Comparison of ENCODE assay signal across 24 cellular contexts in genomic region chr10:132889091-132889490, GRCh38. TPM values are rescaled to one million over a fixed set of nuclear protein-coding genes. Genes with fewer than 3 reads are reported as not detected.
DNase-seq lines count a peak whose midpoint lies in the region; ATAC-seq and TF ChIP-seq lines count a peak whose summit lies in the region.
"Had no signal": no experiment of that assay in that cellular context is flagged by ENCODE, and none has a peak within 500 bp of the region (broad histone marks: within the 10 kb centered on the region; RNA-seq: fewer than 3 reads in every experiment).

No MANE protein-coding gene starts in this region.

- H3K4me3 Mint-ChIP-seq in stimulated activated memory B cell treated with anti-CD40 and anti-IgM and Interleukin-4, amounts not matched to agents 10 μg/mL and 1 μg/mL and 100 μg/mL, for 72 hours, result no peak overlapping the region
- H3K4me3 Mint-ChIP-seq: activated CD8-positive, alpha-beta T cell treated with anti-CD3 and anti-CD28 coated beads for 36 hours; B cell; CD8-positive, alpha-beta memory T cell had no signal

- no peak overlapping the region for H2BK5ac ChIP-seq in IMR-90 (ENCODE audit: low read depth, low read length, poor library complexity, severe bottlenecking)

- H3K36me3 ChIP-seq in IMR-90 (ENCODE audit: control insufficient read depth, insufficient read depth, low read length), result no peaks in the 10 kb centered on the region
- H3K36me3 ChIP-seq: uterus had no signal

- no peaks in the 10 kb centered on the region for H3K9me1 ChIP-seq in IMR-90 (ENCODE audit: insufficient read depth, low read length)

- no peaks in the 10 kb centered on the region for H3K79me1 ChIP-seq in IMR-90 (ENCODE audit: low read depth in 1 of 2, low read length in 2 of 2)

- no peak for TF ChIP-seq RAD21 in IMR-90 (IDR thresholded peaks at IDR 0.05; ENCODE audit: low read length)

- no peak overlapping the region for H4K8ac ChIP-seq in IMR-90 (ENCODE audit: low read depth in 2 of 2, low read length in 2 of 2)

- H3K27me3 Mint-ChIP-seq in stimulated activated memory B cell treated with anti-CD40 and anti-IgM and Interleukin-4, amounts not matched to agents 10 μg/mL and 1 μg/mL and 100 μg/mL, for 72 hours, result peaks cover 42% of the 10 kb centered on the region

- no peak overlapping the region for H3K4ac ChIP-seq in IMR-90 (ENCODE audit: low read depth, low read length)

- H3K9me3 ChIP-seq in IMR-90 (ENCODE audit: control insufficient read depth, insufficient read depth, low read length), result no peaks in the 10 kb centered on the region
- H3K9me3 ChIP-seq: uterus had no signal

- DNase-seq in A172 (ENCODE audit: low spot score) (peak; percentile 45), IMR-90 (peak; percentile 10), islet precursor cell (peak; percentile 51), sciatic nerve (ENCODE audit: low spot score) (peak; percentile 34), NAMALWA (ENCODE audit: low spot score) (no peak)
- DNase-seq: activated CD8-positive, alpha-beta T cell treated with anti-CD3 and anti-CD28 coated beads for 36 hours; CD8-positive, alpha-beta memory T cell; DMS 273 treated with DMSO at 0.1 percent for 48 hours; EL; H7; hypothalamus; NCI-H1436; NCI-H2081 treated with DMSO at 0.1 percent for 48 hours; NCI-H345; SIG-M5; stimulated activated naive CD4-positive, alpha-beta T cell had no signal

- no peak for TF ChIP-seq CTCF in IMR-90 (conservative IDR thresholded peaks at IDR 0.05; ENCODE audit: low read depth, low read length)

- WGBS in IMR-90 (ENCODE audit: extremely low coverage in 2 of 2, insufficient read length in 1 of 2), 2 experiments, result 69% methylated on average over 4 of the region's 11 CpGs; no CpG with 5 or more reads in 1 of the 2 experiments

- H3K9me3 Mint-ChIP-seq in stimulated activated memory B cell treated with anti-CD40 and anti-IgM and Interleukin-4, amounts not matched to agents 10 μg/mL and 1 μg/mL and 100 μg/mL, for 72 hours, result peaks cover 10% of the 10 kb centered on the region
- H3K9me3 Mint-ChIP-seq: activated CD8-positive, alpha-beta T cell treated with anti-CD3 and anti-CD28 coated beads for 36 hours; activated naive CD4-positive, alpha-beta T cell treated with anti-CD3 and anti-CD28 coated beads, Interleukin-2, amount 50 U/mL, for 72 hours; CD8-positive, alpha-beta memory T cell had no signal

- BruUV-seq in IMR-90 (replicated peaks; lab: Mats Ljungman, UMichigan), result no TSS peak

- no peaks in the 10 kb centered on the region for H3K4me1 ChIP-seq in IMR-90 (ENCODE audit: control insufficient read depth, insufficient read depth, low read length)
- H3K4me1 ChIP-seq: uterus had no signal

- H4K20me1 ChIP-seq in IMR-90 (ENCODE audit: insufficient read depth, low read length), result no peaks in the 10 kb centered on the region

- CTCF ChIA-PET in IMR-90 (lab: Yijun Ruan, JAX), result no interaction called here

- H4K91ac ChIP-seq in IMR-90 (ENCODE audit: insufficient read depth, low read depth, low read length), result no peak overlapping the region

- intact Hi-C loops in IMR-90 (cut with micrococcal nuclease), result no loop called here
- intact Hi-C loops in sciatic nerve (cut with DNase I), result no loop called here

- POLR2A ChIA-PET in IMR-90 (lab: Charles Lee; ENCODE audit: unreplicated experiment), result no interaction called here

- no peak overlapping the region for H2BK20ac ChIP-seq in IMR-90 (ENCODE audit: low read depth, low read length)

- H3K36me3 Mint-ChIP-seq in stimulated activated memory B cell treated with anti-CD40 and anti-IgM and Interleukin-4, amounts not matched to agents 10 μg/mL and 1 μg/mL and 100 μg/mL, for 72 hours, result no peaks in the 10 kb centered on the region
- H3K36me3 Mint-ChIP-seq: activated naive CD4-positive, alpha-beta T cell treated with anti-CD3 and anti-CD28 coated beads, Interleukin-2, amount 50 U/mL, for 72 hours; CD8-positive, alpha-beta memory T cell had no signal

- no peak overlapping the region for H3K27ac Mint-ChIP-seq in stimulated activated memory B cell treated with anti-CD40 and anti-IgM and Interleukin-4, amounts not matched to agents 10 μg/mL and 1 μg/mL and 100 μg/mL, for 72 hours
- H3K27ac Mint-ChIP-seq: activated CD8-positive, alpha-beta T cell treated with anti-CD3 and anti-CD28 coated beads for 36 hours; activated naive CD4-positive, alpha-beta T cell treated with anti-CD3 and anti-CD28 coated beads, Interleukin-2, amount 50 U/mL, for 72 hours; B cell; CD8-positive, alpha-beta memory T cell; progenitor cell of endocrine pancreas had no signal

- H3K4me3 ChIP-seq in IMR-90 (ENCODE audit: insufficient read depth, low read depth, low read length), result no peak overlapping the region
- H3K4me3 ChIP-seq: uterus had no signal

- H3K27me3 ChIP-seq in IMR-90 (ENCODE audit: control insufficient read depth, insufficient read depth, low read length), result peaks cover 30% of the 10 kb centered on the region
- H3K27me3 ChIP-seq: uterus had no signal

- TF ChIP-seq POLR2A in IMR-90 (IDR thresholded peaks at IDR 0.05; ENCODE audit: low read depth, low read length), result no peak

- H3K4me2 ChIP-seq in IMR-90 (ENCODE audit: low read depth, low read length), result no peak overlapping the region

- no peak overlapping the region for H3K56ac ChIP-seq in IMR-90 (ENCODE audit: extremely low read depth, insufficient read depth, low read length)

- dilution Hi-C loops in IMR-90 (cut with HindIII; ENCODE audit: low sequenced_read_pairs, unreplicated experiment), result no loop called here

- no peak for ATAC-seq in IMR-90 (ENCODE audit: low read depth)
- no peak for ATAC-seq in sciatic nerve
- no peak for ATAC-seq in GM18520 (IDR thresholded peaks at IDR 0.05; ENCODE audit: unreplicated experiment)
- ATAC-seq in stimulated activated memory B cell treated with anti-CD40 and anti-IgM and Interleukin-4, amounts not matched to agents 10 μg/mL and 1 μg/mL and 100 μg/mL, for 72 hours, result no peak
- no peak for ATAC-seq in HG02798 (IDR thresholded peaks at IDR 0.05; ENCODE audit: poor library complexity, unreplicated experiment)
- ATAC-seq: activated CD8-positive, alpha-beta T cell treated with anti-CD3 and anti-CD28 coated beads for 36 hours; activated naive CD4-positive, alpha-beta T cell treated with anti-CD3 and anti-CD28 coated beads, Interleukin-2, amount 50 U/mL, for 72 hours had no signal

- no peak overlapping the region for H2AK5ac ChIP-seq in IMR-90 (ENCODE audit: low read depth, low read length)

- H3K4me1 Mint-ChIP-seq in stimulated activated memory B cell treated with anti-CD40 and anti-IgM and Interleukin-4, amounts not matched to agents 10 μg/mL and 1 μg/mL and 100 μg/mL, for 72 hours, result no peaks in the 10 kb centered on the region
- H3K4me1 Mint-ChIP-seq: B cell had no signal

- no peak overlapping the region for H2AK9ac ChIP-seq in IMR-90 (replicated peaks; ENCODE audit: low read depth, low read length, poor library complexity)

- in situ Hi-C loops in IMR-90 (cut with MboI; ENCODE audit: low sequenced_read_pairs), result no loop called here

- H4K5ac ChIP-seq in IMR-90 (ENCODE audit: low read depth, low read length), result no peak overlapping the region

- H2AFZ ChIP-seq in IMR-90 (replicated peaks; ENCODE audit: low read length, poor library complexity), result no peak overlapping the region

- H3K9ac ChIP-seq in IMR-90 (ENCODE audit: low read depth, low read length), result no peak overlapping the region

- no peak overlapping the region for H2BK120ac ChIP-seq in IMR-90 (ENCODE audit: low read depth, low read length)

- no peak overlapping the region for H3K27ac ChIP-seq in IMR-90 (ENCODE audit: insufficient read depth, low read length)
- H3K27ac ChIP-seq: uterus had no signal

- H3K14ac ChIP-seq in IMR-90 (replicated peaks; ENCODE audit: low read depth, low read length), result no peak overlapping the region

- H3K23ac ChIP-seq in IMR-90 (ENCODE audit: low read depth, low read length), result no peak overlapping the region

- no peak overlapping the region for H3K18ac ChIP-seq in IMR-90 (ENCODE audit: low read depth, low read length)

- no peak overlapping the region for H2BK15ac ChIP-seq in IMR-90 (ENCODE audit: low read depth, low read length)

TF ChIP-seq in IMR-90, 13 proteins besides CTCF, POLR2A, EP300 and RAD21:
- TF ChIP-seq CEBPB (IDR thresholded peaks at IDR 0.05; ENCODE audit: low read depth, low read length) (no peak), FOS (IDR thresholded peaks at IDR 0.05; ENCODE audit: low read depth, low read length) (no peak)
TF ChIP-seq in IMR-90: peak in this region for 0.

RNA-seq across cellular contexts. Expression of gene CFAP46, which starts 53.3 kb away (rescaled TPM):
- 1.4 and 4.3 TPM in 2 replicates for total RNA-seq in A172 (2014; rRNA removed; shearing (Covaris generic))
- total RNA-seq in IMR-90 (2012; rRNA removed), result 1.3 and 1.7 TPM in 2 replicates
- 1.6 and 1.8 TPM in 2 replicates for polyA plus RNA-seq in IMR-90 (2012; rRNA removed)
- 1.0 and 1.3 TPM in 2 replicates for polyA plus RNA-seq in IMR-90 (2012; cell fraction: cytosol; rRNA removed)
- 1.0 and 1.8 TPM in 2 replicates for polyA plus RNA-seq in IMR-90 (2012; cell fraction: nucleus; rRNA removed; ENCODE audit: low replicate concordance)
- 1.1 TPM for total RNA-seq in sciatic nerve
- total RNA-seq: B cell, myocyte had no signal
- polyA plus RNA-seq: CD8-positive, alpha-beta memory T cell had no signal
